In the genomic region with DNA sequence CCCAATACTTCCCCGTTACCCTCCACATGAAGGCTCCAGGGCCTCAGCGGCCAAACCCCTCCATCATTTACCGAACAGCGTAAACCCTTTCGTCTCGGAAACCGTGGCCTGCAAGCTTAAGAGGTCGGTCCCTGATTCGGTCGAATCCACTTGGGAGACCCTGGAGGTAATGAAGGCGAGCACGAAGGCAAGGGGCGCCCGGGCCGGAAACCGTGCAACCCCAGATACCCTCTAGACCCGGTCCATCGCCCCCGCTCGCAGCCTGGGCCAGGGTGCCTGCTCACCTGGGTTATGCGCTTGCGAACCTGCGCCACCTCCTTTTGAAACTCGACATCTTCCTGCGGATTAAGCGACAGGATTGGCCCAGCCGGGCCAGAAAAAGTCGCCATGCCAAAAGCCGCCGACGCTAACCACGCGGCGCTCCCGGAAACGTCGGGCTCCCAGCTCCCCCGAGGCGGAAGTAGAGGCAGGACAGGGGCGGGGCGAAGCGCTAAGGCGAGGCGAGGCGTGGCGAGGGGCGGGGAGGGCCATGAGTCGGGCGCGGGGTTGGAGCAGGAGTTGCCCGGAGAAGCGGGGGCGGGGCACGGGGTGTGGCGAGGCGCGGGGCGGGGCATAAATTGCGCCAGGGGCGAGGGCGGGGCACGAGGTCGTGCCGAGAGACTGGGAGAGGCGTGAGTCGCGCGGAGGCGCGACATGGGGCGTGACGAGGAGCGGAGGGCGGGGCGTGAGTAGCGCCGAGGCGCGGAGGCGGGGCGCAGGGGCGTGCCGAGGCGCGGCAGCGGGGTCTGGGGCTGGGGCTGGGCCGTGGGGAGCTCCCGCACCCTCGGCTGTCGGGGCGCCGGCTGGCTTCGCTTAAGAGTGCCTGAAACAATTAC, we compare ENCODE assay signal across 8 cellular contexts. TPM values are rescaled to one million over a fixed set of nuclear protein-coding genes. Genes with fewer than 3 reads are reported as not detected.
DNase-seq lines count a peak whose midpoint lies in the region; ATAC-seq and TF ChIP-seq lines count a peak whose summit lies in the region.

A gene (minus strand): TSS at position 414 of the 875 bp plus-strand sequence. CDS start 25 bp downstream, at position 389.

- peaks cover 0 to 15% (median 0%) of the 10 kb centered on the region in 3 donors for H3K27me3 Mint-ChIP-seq in immature natural killer cell (ENCODE audit: low read depth in 3 of 3)

- H3K4me1 Mint-ChIP-seq in immature natural killer cell = peaks cover 42 to 54% of the 10 kb centered on the region in 2 donors

- H3K9me3 Mint-ChIP-seq in immature natural killer cell = no peaks in the 10 kb centered on the region

- peaks cover 6 to 7% (median 6%) of the 10 kb centered on the region in 3 donors for H3K36me3 Mint-ChIP-seq in immature natural killer cell

- H3K27ac ChIP-seq in caudate nucleus (ENCODE audit: low read depth, low read length) = peak within 1 kb of the TSS; percentile 39

- ATAC-seq in GM19035 (IDR thresholded peaks at IDR 0.05; ENCODE audit: unreplicated experiment) = peak; percentile 89
- peak; percentile 93 for ATAC-seq in HG03342 (IDR thresholded peaks at IDR 0.05; ENCODE audit: unreplicated experiment)

- no peak for TF ChIP-seq CTCF in AG09319 (IDR thresholded peaks at IDR 0.05; ENCODE audit: low read depth, low read length)

- peak within 1 kb of the TSS; percentile 97 to 99 (median 98) for H3K4me3 Mint-ChIP-seq in immature natural killer cell

- H3K27ac Mint-ChIP-seq in immature natural killer cell = peak within 1 kb of the TSS; percentile 92 to 98 (median 96)

- DNase-seq in AG09319 (ENCODE audit: extremely low read depth, low read depth) = peak; percentile 96
- peak; percentile 91 for DNase-seq in NCI-H345 treated with DMSO at 0.1 percent for 48 hours (lab: John Stamatoyannopoulos, UW; ENCODE audit: unreplicated experiment)
- DNase-seq in activated CD4-positive, CD25-positive, alpha-beta regulatory T cell (lab: John Stamatoyannopoulos, UW) = peak; percentile 100
- peak; percentile 56 to 100 (median 98) for DNase-seq in caudate nucleus (lab: John Stamatoyannopoulos, UW)
- peak; percentile 99 to 100 (median 99) for DNase-seq in immature natural killer cell
- DNase-seq in smooth muscle cell of the brain vasculature (ENCODE audit: low read depth, low spot score) = peak; percentile 91

RNA-seq across cellular contexts. Expression of the gene that starts here (rescaled TPM):
- 10 to 100 TPM; 35.6 to 67.4 (median 39.8) TPM for polyA plus RNA-seq in immature natural killer cell

Comparison
In these comparisons a context has a peak if more than half of its experiments do, and no peak if none do; other contexts are left out.
1. Peak in every context shown above with its lines: DNase-seq, ATAC-seq and H3K27ac ChIP-seq.